Comparison of ENCODE assay signal across 28 cellular contexts in the genomic region with DNA sequence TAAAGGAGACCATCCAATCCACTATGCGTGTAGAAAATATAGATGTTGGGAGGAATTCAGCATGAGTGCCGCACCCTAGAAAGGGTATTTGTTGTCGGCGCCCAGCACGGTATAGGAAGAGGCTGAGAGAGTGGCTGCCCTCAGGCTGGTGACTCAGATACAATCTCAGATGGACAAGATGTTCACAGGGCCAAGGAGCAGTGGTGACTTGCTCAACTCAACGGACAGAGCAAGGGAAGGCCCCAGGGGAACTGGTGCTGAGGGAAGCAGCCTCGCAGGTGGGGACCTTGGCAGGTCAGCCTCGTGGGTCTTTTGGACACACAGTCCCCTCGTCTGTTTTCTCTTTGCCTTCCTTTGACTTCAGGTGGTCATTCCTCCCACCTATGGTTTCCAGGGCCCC. TPM values are rescaled to one million over a fixed set of nuclear protein-coding genes. Genes with fewer than 3 reads are reported as not detected.
"Had no signal": no experiment of that assay in that cellular context is flagged by ENCODE, and none has a peak within 500 bp of the region (broad histone marks: within the 10 kb centered on the region; RNA-seq: fewer than 3 reads in every experiment).

No MANE protein-coding gene starts in this region.

- H3K27ac ChIP-seq: adrenal gland, body of pancreas, gastrocnemius medialis, neural progenitor cell, right atrium auricular region, upper lobe of right lung had no signal

- DNase-seq: activated CD4-positive, alpha-beta T cell treated with anti-CD3 and anti-CD28 coated beads for 1 hour; activated effector memory CD4-positive, alpha-beta T cell treated with anti-CD3 and anti-CD28 coated beads, Interleukin-2, amount 50 U/mL, for 16 hours; activated naive CD4-positive, alpha-beta T cell treated with anti-CD3 and anti-CD28 coated beads for 36 hours; activated naive CD8-positive, alpha-beta T cell treated with anti-CD3 and anti-CD28 coated beads for 36 hours; activated T-cell treated with anti-CD3 and anti-CD28 coated beads for 4 hours; adrenal gland; aorta; body of pancreas; cortex of kidney; endodermal cell; gastrocnemius medialis; glutamatergic neuron; left colon; mesenchymal stem cell; natural killer cell; stimulated activated CD4-positive, alpha-beta T cell treated with anti-CD3 and anti-CD28 coated beads, Interleukin-1b, Interleukin-23, amount 100 ng/mL, for 48 hours; stimulated activated CD4-positive, alpha-beta T cell treated with anti-CD3 and anti-CD28 coated beads, Interleukin-4, amount 100 ng/mL, for 4 hours; stimulated activated CD8-positive, alpha-beta memory T cell treated with anti-CD3 and anti-CD28 coated beads, Interleukin-4, amount 100 ng/mL, for 48 hours; stimulated activated naive CD8-positive, alpha-beta T cell treated with anti-CD3 and anti-CD28 coated beads, Interleukin-15, amount 100 ng/mL, for 72 hours; substantia nigra; T-helper 2 cell; upper lobe of right lung had no signal

- H3K27me3 ChIP-seq: body of pancreas, gastrocnemius medialis, neural progenitor cell, right atrium auricular region had no signal

- H2AFZ ChIP-seq: neural progenitor cell had no signal

- H3K9me3 ChIP-seq: adrenal gland, body of pancreas, gastrocnemius medialis, right atrium auricular region, upper lobe of right lung had no signal

- H3K36me3 ChIP-seq: adrenal gland, gastrocnemius medialis, neural progenitor cell, right atrium auricular region, upper lobe of right lung had no signal

- H3K4me3 ChIP-seq: adrenal gland, body of pancreas, gastrocnemius medialis, neural progenitor cell, right atrium auricular region, smooth muscle cell, upper lobe of right lung had no signal

- H3K4me2 ChIP-seq: neural progenitor cell, smooth muscle cell had no signal

- H3K4me1 ChIP-seq: adrenal gland, body of pancreas, gastrocnemius medialis, neural progenitor cell, right atrium auricular region, upper lobe of right lung had no signal

- ATAC-seq: body of pancreas; gastrocnemius medialis; left colon; natural killer cell; stimulated activated memory B cell treated with anti-CD40 and anti-IgM and Interleukin-4, amounts not matched to agents 10 μg/mL and 1 μg/mL and 100 μg/mL, for 72 hours; stimulated activated naive CD8-positive, alpha-beta T cell treated with anti-CD3 and anti-CD28 coated beads, Interleukin-15, amount 100 ng/mL, for 72 hours had no signal

- H3K9ac ChIP-seq: neural progenitor cell had no signal

RNA-seq across cellular contexts. Expression of a gene that starts 28.0 kb away (rescaled TPM):
- total RNA-seq: activated naive CD4-positive, alpha-beta T cell treated with anti-CD3 and anti-CD28 coated beads for 36 hours; activated naive CD8-positive, alpha-beta T cell treated with anti-CD3 and anti-CD28 coated beads for 36 hours; mononuclear cell; natural killer cell; pulmonary artery endothelial cell had no signal
